26 cellular contexts compared by ENCODE assay signal in genomic region chr5:154380263-154380662, GRCh38.
"Had no signal": no experiment of that assay in that cellular context is flagged by ENCODE, and none has a peak within 500 bp of the region (broad histone marks: within the 10 kb centered on the region; RNA-seq: fewer than 3 reads in every experiment).

No MANE protein-coding gene starts in this region.

- H3K4me3 ChIP-seq: cardiac muscle cell, Peyer's patch, SJCRH30 had no signal

- H3K27me3 Mint-ChIP-seq: activated CD8-positive, alpha-beta T cell treated with anti-CD3 and anti-CD28 coated beads for 36 hours; activated naive CD4-positive, alpha-beta T cell treated with anti-CD3 and anti-CD28 coated beads, Interleukin-2, amount 50 U/mL, for 24 hours; IgD-negative memory B cell had no signal

- DNase-seq: activated CD4-positive, alpha-beta T cell treated with anti-CD3 and anti-CD28 coated beads for 4 hours; activated CD8-positive, alpha-beta memory T cell treated with anti-CD3 and anti-CD28 coated beads, Interleukin-2, amount 50 U/mL, for 4 hours; activated CD8-positive, alpha-beta T cell treated with anti-CD3 and anti-CD28 coated beads for 36 hours; activated T-cell treated with anti-CD3 and anti-CD28 coated beads, Interleukin-2, amount 50 U/mL, for 72 hours; aorta; brain microvascular endothelial cell; MM.1S; NCI-H1048; NCI-H146; NCI-H1930; NCI-H2107; NCI-H2171 treated with DMSO at 0.1 percent for 48 hours; NCI-H226; NCI-H69; NK-92 treated with Interleukin-12 subunit alpha and Interleukin-12 subunit beta, amount 100 ng/mL, for 24 hours; Peyer's patch; Right ventricle myocardium superior; SJCRH30; SK-N-SH; SW 1271 had no signal

- H3K9me3 Mint-ChIP-seq: activated naive CD4-positive, alpha-beta T cell treated with anti-CD3 and anti-CD28 coated beads, Interleukin-2, amount 50 U/mL, for 24 hours; IgD-negative memory B cell had no signal

- H3K36me3 ChIP-seq: cardiac muscle cell had no signal

- H3K9me3 ChIP-seq: Peyer's patch, SJCRH30, SK-N-SH had no signal

- H3K4me3 Mint-ChIP-seq: activated CD8-positive, alpha-beta T cell treated with anti-CD3 and anti-CD28 coated beads for 36 hours; activated naive CD4-positive, alpha-beta T cell treated with anti-CD3 and anti-CD28 coated beads, Interleukin-2, amount 50 U/mL, for 24 hours; activated T-cell treated with anti-CD3 and anti-CD28 coated beads, Interleukin-2, amount 50 U/mL, for 72 hours; IgD-negative memory B cell; T-helper 2 cell treated with Interferon-gamma antibody and Interleukin-4, amounts not matched to agents 5 μg/mL and 100 μg/mL, for 36 hours had no signal

- H3K27ac Mint-ChIP-seq: activated CD8-positive, alpha-beta T cell treated with anti-CD3 and anti-CD28 coated beads for 36 hours; activated naive CD4-positive, alpha-beta T cell treated with anti-CD3 and anti-CD28 coated beads, Interleukin-2, amount 50 U/mL, for 24 hours; activated T-cell treated with anti-CD3 and anti-CD28 coated beads, Interleukin-2, amount 50 U/mL, for 72 hours; T-helper 2 cell treated with Interferon-gamma antibody and Interleukin-4, amounts not matched to agents 5 μg/mL and 100 μg/mL, for 36 hours had no signal

- H3K27ac ChIP-seq: brain microvascular endothelial cell, cardiac muscle cell, KMS-11, Peyer's patch, RWPE1, SJCRH30 had no signal

- H3K4me1 Mint-ChIP-seq: activated naive CD4-positive, alpha-beta T cell treated with anti-CD3 and anti-CD28 coated beads, Interleukin-2, amount 50 U/mL, for 24 hours had no signal

- H3K27me3 ChIP-seq: brain microvascular endothelial cell, cardiac muscle cell, Peyer's patch, SJCRH30 had no signal

- H3K4me1 ChIP-seq: SJCRH30 had no signal
